ENCODE assay signal across 11 cellular contexts in the genomic region with DNA sequence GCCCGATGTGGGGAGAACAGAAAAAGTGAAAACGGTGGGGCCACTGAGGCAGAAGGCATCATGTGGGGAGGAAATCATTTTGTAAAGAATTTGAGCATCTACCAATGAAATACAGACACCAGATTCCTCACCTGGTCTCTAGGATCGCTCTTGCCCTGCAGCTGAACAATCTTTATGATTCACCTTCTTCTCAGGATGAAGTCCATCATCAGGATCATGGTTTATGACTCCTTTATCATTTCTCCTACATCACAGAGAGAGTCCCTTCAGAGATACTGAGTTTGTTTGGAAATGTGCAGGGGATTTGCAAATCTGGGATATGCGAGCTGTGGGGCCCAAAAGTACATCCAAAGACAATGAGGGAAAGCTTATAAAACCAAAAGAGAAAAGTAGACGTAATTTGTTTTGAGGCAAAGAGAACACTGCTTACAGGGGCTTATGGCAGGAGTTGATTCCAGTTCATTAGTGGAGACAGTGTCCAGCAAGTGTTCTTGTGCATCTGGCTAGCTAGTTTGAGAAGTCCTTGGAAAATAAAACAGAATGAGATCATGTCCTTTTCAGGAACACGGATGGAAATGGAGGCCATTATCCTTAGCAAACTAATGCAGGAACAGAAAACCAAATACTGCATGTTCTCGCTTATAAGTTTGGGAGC. TPM values are rescaled to one million over a fixed set of nuclear protein-coding genes. Genes with fewer than 3 reads are reported as not detected.
A peak's percentile ranks its signal among the peaks of the same experiment; 100 is the strongest.
DNase-seq lines count a peak whose midpoint lies in the region; ATAC-seq and TF ChIP-seq lines count a peak whose summit lies in the region.
"Had no signal": no experiment of that assay in that cellular context is flagged by ENCODE, and none has a peak within 500 bp of the region (broad histone marks: within the 10 kb centered on the region; RNA-seq: fewer than 3 reads in every experiment).

No MANE protein-coding gene starts in this region.

- peak overlapping the region; percentile 81 for H3K27ac Mint-ChIP-seq in type B pancreatic cell

- H3K27me3 ChIP-seq in lower lobe of right lung (ENCODE audit: low read depth): no peaks in the 10 kb centered on the region

- peak overlapping the region; percentile 76 for H3K4me3 Mint-ChIP-seq in type B pancreatic cell

- DNase-seq in astrocyte of the spinal cord (ENCODE audit: low read depth, low spot score) (peak; percentile 40), lower lobe of right lung (no peak), type B pancreatic cell (ENCODE audit: extremely low spot score, unreplicated experiment) (no peak), NCI-H226 (no peak), DMS114 treated with DMSO at 0.1 percent for 48 hours (lab: John Stamatoyannopoulos, UW; ENCODE audit: unreplicated experiment) (no peak)
- DNase-seq: activated naive CD4-positive, alpha-beta T cell had no signal

- H3K27ac ChIP-seq in HEK293 (ENCODE audit: extremely low read depth, low read depth, low read length) (peak overlapping the region; percentile 51; the same call in 1 of the 2 replicates), lower lobe of right lung (peak overlapping the region; percentile 58)
- H3K27ac ChIP-seq: SK-N-MC had no signal

- H3K36me3 Mint-ChIP-seq in type B pancreatic cell: no peaks in the 10 kb centered on the region

- ATAC-seq in lower lobe of right lung: no peak
- ATAC-seq in GM21367 (IDR thresholded peaks at IDR 0.05; ENCODE audit: unreplicated experiment): no peak
- no peak for ATAC-seq in HG03135 (IDR thresholded peaks at IDR 0.05; ENCODE audit: unreplicated experiment)

- in situ Hi-C loops in astrocyte of the spinal cord (cut with HindIII; ENCODE audit: low sequenced_read_pairs): no loop called here

- no peaks in the 10 kb centered on the region; the same call in 1 of the 2 replicates for H3K4me1 ChIP-seq in HEK293 (ENCODE audit: control insufficient read depth, insufficient read depth, low read length)
- H3K4me1 ChIP-seq in lower lobe of right lung: peaks cover 11% of the 10 kb centered on the region

- POLR2A ChIA-PET in HEK293 (lab: Yijun Ruan, JAX): interaction anchor here (0.5 to 1.7 kb wide), 2 partner anchors 16 to 1740 kb away, joined by 4 to 27 read pairs; partner anchors contain the start of gene ANXA5

- H3K4me3 ChIP-seq in HEK293 (ENCODE audit: low read depth, low read length) (no peak overlapping the region), astrocyte of the spinal cord (ENCODE audit: low read depth, low read length) (no peak overlapping the region), lower lobe of right lung (peak overlapping the region; percentile 31)
- H3K4me3 ChIP-seq: SK-N-MC had no signal

- TF ChIP-seq CTCF in HEK293 (tag by site-specific recombination; IDR thresholded peaks at IDR 0.05) (no peak), astrocyte of the spinal cord (IDR thresholded peaks at IDR 0.05; ENCODE audit: low read depth, low read length) (no peak), lower lobe of right lung (IDR thresholded peaks at IDR 0.05) (no peak), type B pancreatic cell (conservative IDR thresholded peaks at IDR 0.05) (no peak)

- intact Hi-C loops in lower lobe of right lung (cut with DNase I): no loop called here

- H3K36me3 ChIP-seq in HEK293 (ENCODE audit: control insufficient read depth in 2 of 2, insufficient read depth in 1 of 2, low read length in 2 of 2) (no peaks in the 10 kb centered on the region), lower lobe of right lung (no peaks in the 10 kb centered on the region)

- peaks cover 9% of the 10 kb centered on the region for H3K4me1 Mint-ChIP-seq in type B pancreatic cell (ENCODE audit: unreplicated experiment)

- no peaks in the 10 kb centered on the region for H3K9me3 ChIP-seq in HEK293 (ENCODE audit: control insufficient read depth, insufficient read depth, low read depth, low read length)
- H3K9me3 ChIP-seq in lower lobe of right lung: no peaks in the 10 kb centered on the region

- H3K9me3 Mint-ChIP-seq in type B pancreatic cell: no peaks in the 10 kb centered on the region

- CTCF ChIA-PET in HEK293 (lab: Yijun Ruan, JAX): interaction anchor here (0.6 to 1.5 kb wide), 5 partner anchors 13 to 30 kb away, joined by 3 to 4 read pairs (median 3); no protein-coding TSS in a partner anchor

- no peaks in the 10 kb centered on the region for H3K27me3 Mint-ChIP-seq in type B pancreatic cell

TF ChIP-seq in HEK293, 187 proteins besides CTCF, POLR2A, EP300 and RAD21:
- TF ChIP-seq ZNF366 (tag by site-specific recombination; conservative IDR thresholded peaks at IDR 0.05) (peak; percentile 39; the same call in 1 of the 2 replicates), ZNF155 (tag by site-specific recombination; IDR thresholded peaks at IDR 0.05) (no peak)
TF ChIP-seq in HEK293: peak in this region for 1.

RNA-seq across cellular contexts. Expression of gene ANXA5, which starts 15.3 kb away (rescaled TPM):
- 426 TPM for total RNA-seq in lower lobe of right lung
- total RNA-seq in type B pancreatic cell (ENCODE audit: low replicate concordance): 175 and 245 TPM in 2 replicates

RNA-seq across cellular contexts. Expression of gene SMIM43, which starts 52.8 kb away (rescaled TPM):
- total RNA-seq in lower lobe of right lung: 0.18 TPM
- total RNA-seq in type B pancreatic cell (ENCODE audit: low replicate concordance): 0.60 and 1.4 TPM in 2 replicates
- total RNA-seq: HT1080 had no signal
